Comparison of ENCODE assay signal across 8 cellular contexts in genomic region chr14:82710257-82710841, GRCh38.
DNase-seq lines count a peak whose midpoint lies in the region; ATAC-seq, FAIRE-seq and TF ChIP-seq lines count a peak whose summit lies in the region.

No MANE protein-coding gene starts in this region.

- ATAC-seq in GM21367 (IDR thresholded peaks at IDR 0.05; ENCODE audit: unreplicated experiment), result no peak

- H3K4me3 ChIP-seq in HAP-1, result no peak overlapping the region
- no peak overlapping the region for H3K4me3 ChIP-seq in astrocyte (ENCODE audit: insufficient read depth, low read depth, low read length)

- H3K27me3 Mint-ChIP-seq in astrocyte (ENCODE audit: low read depth, unreplicated experiment), result no peaks in the 10 kb centered on the region

- H3K36me3 ChIP-seq in HAP-1 (replicated peaks), result no peaks in the 10 kb centered on the region
- H3K36me3 ChIP-seq in astrocyte (ENCODE audit: insufficient read depth, low read length), result no peaks in the 10 kb centered on the region

- H3K9ac ChIP-seq in astrocyte (ENCODE audit: low read length), result no peak overlapping the region

- no peaks in the 10 kb centered on the region for H3K9me3 Mint-ChIP-seq in astrocyte (ENCODE audit: unreplicated experiment)

- H3K4me2 ChIP-seq in astrocyte (ENCODE audit: low read length), result no peak overlapping the region

- no peaks in the 10 kb centered on the region for H3K4me1 Mint-ChIP-seq in astrocyte (ENCODE audit: low read depth, unreplicated experiment)

- H4K20me1 ChIP-seq in astrocyte (ENCODE audit: insufficient read depth, low read length), result no peaks in the 10 kb centered on the region

- FAIRE-seq in astrocyte (lab: Jason Lieb, UNC), result no peak

- no peak overlapping the region for H3K27ac ChIP-seq in astrocyte (ENCODE audit: low read depth, low read length)

- no peaks in the 10 kb centered on the region for H3K9me3 ChIP-seq in HAP-1
- H3K9me3 ChIP-seq in astrocyte (ENCODE audit: insufficient read depth, low read depth, low read length), result no peaks in the 10 kb centered on the region

- no peaks in the 10 kb centered on the region for H3K27me3 ChIP-seq in HAP-1 (ENCODE audit: low read depth)
- H3K27me3 ChIP-seq in astrocyte (ENCODE audit: insufficient read depth, low read length), result no peaks in the 10 kb centered on the region

- peak; percentile 1 for DNase-seq in activated T-cell treated with anti-CD3 and anti-CD28 coated beads for 24 hours (ENCODE audit: low read depth)
- DNase-seq in activated T-cell treated with anti-CD3 and anti-CD28 coated beads for 4 hours, result no peak
- DNase-seq in HAP-1 (ENCODE audit: low spot score in 2 of 2), result peak; percentile 56 to 88
- peak; percentile 6 for DNase-seq in NCI-H446 treated with DMSO at 0.1 percent for 48 hours (lab: John Stamatoyannopoulos, UW)
- peak; percentile 6 for DNase-seq in astrocyte (ENCODE audit: low read depth)
- DNase-seq in inferior parietal cortex (ENCODE audit: extremely low spot score), result peak; percentile 58
- DNase-seq in stimulated activated CD4-positive, alpha-beta T cell treated with anti-CD3 and anti-CD28 coated beads, TNF-alpha, amount 100 ng/mL, for 24 hours (ENCODE audit: low read depth in 3 of 3), result peak; percentile 0 to 21 (median 6)

- no peak overlapping the region for H3K4me3 Mint-ChIP-seq in astrocyte (ENCODE audit: unreplicated experiment)

- peak; percentile 60 for TF ChIP-seq CTCF in astrocyte (IDR thresholded peaks at IDR 0.05; ENCODE audit: insufficient read depth, low read depth, low read length)

- no peaks in the 10 kb centered on the region for H3K36me3 Mint-ChIP-seq in astrocyte (ENCODE audit: low read depth, unreplicated experiment)

- no peak overlapping the region for H3K27ac Mint-ChIP-seq in astrocyte (ENCODE audit: unreplicated experiment)

- no peaks in the 10 kb centered on the region for H3K79me2 ChIP-seq in astrocyte (ENCODE audit: insufficient read depth, low read length)

- no peak overlapping the region for H2AFZ ChIP-seq in astrocyte (ENCODE audit: low read depth, low read length)

- H3K4me1 ChIP-seq in HAP-1, result 0 out of 2 replicates have a peak, but pooled peaks cover 2% of the 10 kb centered on the region
- no peaks in the 10 kb centered on the region for H3K4me1 ChIP-seq in astrocyte (ENCODE audit: insufficient read depth, low read length)

- in situ Hi-C loops in HAP-1 (cut with MboI; ENCODE audit: low sequenced_read_pairs), result no loop called here
